In the genomic region with DNA sequence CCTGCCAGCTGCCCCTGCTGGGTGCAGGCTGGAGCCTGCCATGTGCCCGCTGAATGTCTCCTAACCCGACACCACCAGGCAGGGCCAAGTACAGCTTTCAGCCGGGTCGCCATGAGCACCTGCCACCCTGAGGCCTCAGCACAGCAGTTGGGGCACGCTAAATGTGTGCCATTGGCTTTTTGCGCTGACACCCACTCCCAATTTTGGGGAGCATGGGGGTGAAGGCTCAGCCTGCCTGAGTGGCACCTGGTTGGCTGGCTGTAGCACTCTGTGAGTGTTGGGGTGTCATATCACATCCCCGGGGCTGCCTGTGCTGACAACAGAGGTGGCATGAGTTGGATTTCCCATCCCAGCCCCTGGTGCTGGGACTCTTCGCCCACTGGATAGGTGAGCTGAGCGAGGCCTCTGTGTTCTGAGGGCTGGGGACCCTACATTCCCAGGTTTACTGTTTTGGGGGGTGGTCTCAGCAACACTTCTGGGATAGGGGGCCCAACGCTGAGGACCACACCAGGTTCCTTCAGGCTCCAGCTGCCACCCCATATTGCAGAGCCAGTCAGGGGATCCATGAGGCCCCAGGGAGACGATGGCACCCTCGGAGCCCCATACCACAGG, we compare ENCODE assay signal across 22 cellular contexts. TPM values are rescaled to one million over a fixed set of nuclear protein-coding genes. Genes with fewer than 3 reads are reported as not detected.
"Had no signal": no experiment of that assay in that cellular context is flagged by ENCODE, and none has a peak within 500 bp of the region (broad histone marks: within the 10 kb centered on the region; RNA-seq: fewer than 3 reads in every experiment).

No MANE protein-coding gene starts in this region.

- H3K4me3 ChIP-seq: gastrocnemius medialis, left lung, ovary, psoas muscle, skin epidermis, stomach had no signal

- H3K9me3 ChIP-seq: gastrocnemius medialis, left lung, ovary, psoas muscle, stomach had no signal

- H3K36me3 ChIP-seq: ovary had no signal

- H3K4me1 Mint-ChIP-seq: mesothelial cell of epicardium, neural crest cell, WTC11 had no signal

- H3K27me3 ChIP-seq: gastrocnemius medialis, left lung, ovary, stomach had no signal

- H3K4me1 ChIP-seq: gastrocnemius medialis, left lung, psoas muscle, stomach had no signal

- H3K27me3 Mint-ChIP-seq: activated naive CD4-positive, alpha-beta T cell treated with anti-CD3 and anti-CD28 coated beads, Interleukin-2, amount 50 U/mL, for 24 hours; activated T-cell treated with anti-CD3 and anti-CD28 coated beads, Interleukin-2, amount 50 U/mL, for 24 hours had no signal

- H3K27ac ChIP-seq: gastrocnemius medialis, left lung, ovary, psoas muscle, skin epidermis, stomach had no signal

- H3K27ac Mint-ChIP-seq: activated CD8-positive, alpha-beta T cell treated with anti-CD3 and anti-CD28 coated beads, Interleukin-2, amount 10 ng/mL, durations not matched to agents 7 days and 5 days; activated naive CD4-positive, alpha-beta T cell treated with anti-CD3 and anti-CD28 coated beads, Interleukin-2, amount 50 U/mL, for 24 hours; mesothelial cell of epicardium had no signal

- ATAC-seq: activated CD8-positive, alpha-beta T cell treated with anti-CD3 and anti-CD28 coated beads, Interleukin-2, amount 10 ng/mL, durations not matched to agents 7 days and 5 days; left lung; right cardiac atrium; WTC11 had no signal

- H3K4me3 Mint-ChIP-seq: activated CD8-positive, alpha-beta T cell treated with anti-CD3 and anti-CD28 coated beads, Interleukin-2, amount 10 ng/mL, durations not matched to agents 7 days and 5 days; activated naive CD4-positive, alpha-beta T cell treated with anti-CD3 and anti-CD28 coated beads, Interleukin-2, amount 50 U/mL, for 24 hours; activated T-cell treated with anti-CD3 and anti-CD28 coated beads, Interleukin-2, amount 50 U/mL, for 24 hours; mesothelial cell of epicardium; neural crest cell; WTC11 had no signal

- H3K9me3 Mint-ChIP-seq: activated naive CD4-positive, alpha-beta T cell treated with anti-CD3 and anti-CD28 coated beads, Interleukin-2, amount 50 U/mL, for 24 hours; activated T-cell treated with anti-CD3 and anti-CD28 coated beads, Interleukin-2, amount 50 U/mL, for 24 hours; neural crest cell had no signal

- DNase-seq: activated CD4-positive, alpha-beta T cell treated with anti-CD3 and anti-CD28 coated beads for 4 hours; activated CD8-positive, alpha-beta T cell treated with anti-CD3 and anti-CD28 coated beads, Interleukin-2, amount 10 ng/mL, durations not matched to agents 7 days and 5 days; activated T-cell treated with anti-CD3 and anti-CD28 coated beads, Interleukin-2, amount 50 U/mL, for 24 hours; cerebellar nuclear complex; cortex of kidney; kidney; left lung; ovary; psoas muscle; right cardiac atrium; stomach; trophoblast cell had no signal

RNA-seq across cellular contexts. Expression of a gene that starts 48.2 kb away (rescaled TPM):
- total RNA-seq: activated CD8-positive, alpha-beta T cell treated with anti-CD3 and anti-CD28 coated beads, Interleukin-2, amount 10 ng/mL, durations not matched to agents 7 days and 5 days; bronchial epithelial cell; lung microvascular endothelial cell; mesothelial cell of epicardium; neural crest cell; right cardiac atrium had no signal
- polyA plus RNA-seq: psoas muscle had no signal

RNA-seq across cellular contexts. Expression of a gene that starts 52.0 kb away (rescaled TPM):
- total RNA-seq: activated CD8-positive, alpha-beta T cell treated with anti-CD3 and anti-CD28 coated beads, Interleukin-2, amount 10 ng/mL, durations not matched to agents 7 days and 5 days; bronchial epithelial cell; gastrocnemius medialis; kidney; left lung; lung microvascular endothelial cell; mesothelial cell of epicardium; neural crest cell; psoas muscle; right cardiac atrium; stomach; temporal lobe; WTC11 had no signal
- polyA plus RNA-seq: esophagus, ovary, psoas muscle, right cardiac atrium had no signal
